In the genomic region with DNA sequence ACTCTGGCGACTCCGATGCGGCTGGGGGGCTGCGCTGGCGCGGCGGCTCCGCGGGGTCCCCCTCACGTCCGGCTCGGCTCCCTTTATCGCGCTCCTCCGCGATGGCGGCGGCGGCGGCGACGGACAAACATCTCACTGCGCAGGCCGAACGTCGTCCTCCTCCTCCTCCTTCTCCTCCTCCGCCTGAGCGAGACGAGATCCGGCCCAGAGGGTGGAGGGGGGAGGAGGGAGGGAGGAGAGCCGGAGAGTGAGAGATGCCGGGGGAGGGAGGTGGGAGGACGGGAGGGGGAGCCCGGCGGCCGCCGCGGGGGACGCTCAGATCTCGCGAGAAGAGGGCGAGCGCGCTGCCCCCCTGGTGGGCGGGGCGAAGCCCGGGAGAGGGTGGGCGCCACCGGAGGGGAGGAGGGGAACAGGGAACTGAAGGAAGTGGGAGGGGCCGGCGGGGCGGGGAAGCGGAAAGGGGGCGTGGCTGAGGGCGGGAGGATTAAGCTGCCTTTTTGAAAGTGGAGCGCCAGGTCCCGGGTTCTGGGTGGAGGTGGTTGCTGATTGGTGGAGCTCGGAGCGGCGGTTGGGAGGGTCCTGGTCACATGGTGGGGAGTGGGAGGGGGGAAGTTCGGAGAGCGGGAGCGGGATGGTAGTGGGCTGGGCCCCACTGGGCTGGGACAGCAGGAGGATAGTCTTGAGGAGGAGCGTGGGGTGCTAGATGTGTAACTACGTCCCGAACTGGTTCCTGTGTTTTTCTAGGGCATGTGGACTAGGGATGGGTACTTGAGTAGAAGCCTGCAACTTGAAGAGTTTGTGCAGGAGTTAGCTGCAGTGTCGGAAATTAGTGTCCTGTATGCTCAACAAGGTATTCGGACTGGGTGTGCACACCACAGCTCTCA, we compare ENCODE assay signal across 1 cellular context.
TF ChIP-seq lines count a peak whose summit lies in the region.

A gene (minus strand): TSS at position 159 of the 884 bp plus-strand sequence. CDS start 354 bp downstream, outside the sequence.

TF ChIP-seq in HepG2, 621 proteins besides CTCF, POLR2A, EP300 and RAD21 (continued from another document and continues in another):
- no peak for TF ChIP-seq MIER2 (CRISPR knock-in tag; IDR thresholded peaks at IDR 0.05)
- TF ChIP-seq, protein P1, sequence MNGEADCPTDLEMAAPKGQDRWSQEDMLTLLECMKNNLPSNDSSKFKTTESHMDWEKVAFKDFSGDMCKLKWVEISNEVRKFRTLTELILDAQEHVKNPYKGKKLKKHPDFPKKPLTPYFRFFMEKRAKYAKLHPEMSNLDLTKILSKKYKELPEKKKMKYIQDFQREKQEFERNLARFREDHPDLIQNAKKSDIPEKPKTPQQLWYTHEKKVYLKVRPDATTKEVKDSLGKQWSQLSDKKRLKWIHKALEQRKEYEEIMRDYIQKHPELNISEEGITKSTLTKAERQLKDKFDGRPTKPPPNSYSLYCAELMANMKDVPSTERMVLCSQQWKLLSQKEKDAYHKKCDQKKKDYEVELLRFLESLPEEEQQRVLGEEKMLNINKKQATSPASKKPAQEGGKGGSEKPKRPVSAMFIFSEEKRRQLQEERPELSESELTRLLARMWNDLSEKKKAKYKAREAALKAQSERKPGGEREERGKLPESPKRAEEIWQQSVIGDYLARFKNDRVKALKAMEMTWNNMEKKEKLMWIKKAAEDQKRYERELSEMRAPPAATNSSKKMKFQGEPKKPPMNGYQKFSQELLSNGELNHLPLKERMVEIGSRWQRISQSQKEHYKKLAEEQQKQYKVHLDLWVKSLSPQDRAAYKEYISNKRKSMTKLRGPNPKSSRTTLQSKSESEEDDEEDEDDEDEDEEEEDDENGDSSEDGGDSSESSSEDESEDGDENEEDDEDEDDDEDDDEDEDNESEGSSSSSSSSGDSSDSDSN (CRISPR knock-in tag; IDR thresholded peaks at IDR 0.05) = peak; percentile 25; the same call in 1 of the 2 replicates
- TF ChIP-seq NBN (conservative IDR thresholded peaks at IDR 0.05) = no peak
- peak; percentile 61; the same call in 1 of the 2 replicates for TF ChIP-seq PHF20 (CRISPR knock-in tag; IDR thresholded peaks at IDR 0.05)
- TF ChIP-seq, protein P2, sequence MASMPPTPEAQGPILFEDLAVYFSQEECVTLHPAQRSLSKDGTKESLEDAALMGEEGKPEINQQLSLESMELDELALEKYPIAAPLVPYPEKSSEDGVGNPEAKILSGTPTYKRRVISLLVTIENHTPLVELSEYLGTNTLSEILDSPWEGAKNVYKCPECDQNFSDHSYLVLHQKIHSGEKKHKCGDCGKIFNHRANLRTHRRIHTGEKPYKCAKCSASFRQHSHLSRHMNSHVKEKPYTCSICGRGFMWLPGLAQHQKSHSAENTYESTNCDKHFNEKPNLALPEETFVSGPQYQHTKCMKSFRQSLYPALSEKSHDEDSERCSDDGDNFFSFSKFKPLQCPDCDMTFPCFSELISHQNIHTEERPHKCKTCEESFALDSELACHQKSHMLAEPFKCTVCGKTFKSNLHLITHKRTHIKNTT (CRISPR knock-in tag; IDR thresholded peaks at IDR 0.05) = no peak
- peak; percentile 68; the same call in 1 of the 2 replicates for TF ChIP-seq ZNF772 (CRISPR knock-in tag; IDR thresholded peaks at IDR 0.05)
- no peak for TF ChIP-seq ZNF225 (CRISPR knock-in tag; IDR thresholded peaks at IDR 0.05)
- TF ChIP-seq, protein P3, sequence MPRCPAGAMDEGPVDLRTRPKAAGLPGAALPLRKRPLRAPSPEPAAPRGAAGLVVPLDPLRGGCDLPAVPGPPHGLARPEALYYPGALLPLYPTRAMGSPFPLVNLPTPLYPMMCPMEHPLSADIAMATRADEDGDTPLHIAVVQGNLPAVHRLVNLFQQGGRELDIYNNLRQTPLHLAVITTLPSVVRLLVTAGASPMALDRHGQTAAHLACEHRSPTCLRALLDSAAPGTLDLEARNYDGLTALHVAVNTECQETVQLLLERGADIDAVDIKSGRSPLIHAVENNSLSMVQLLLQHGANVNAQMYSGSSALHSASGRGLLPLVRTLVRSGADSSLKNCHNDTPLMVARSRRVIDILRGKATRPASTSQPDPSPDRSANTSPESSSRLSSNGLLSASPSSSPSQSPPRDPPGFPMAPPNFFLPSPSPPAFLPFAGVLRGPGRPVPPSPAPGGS (CRISPR knock-in tag; IDR thresholded peaks at IDR 0.05) = no peak; the same call in 1 of the 2 replicates
- no peak for TF ChIP-seq ZSCAN22 (CRISPR knock-in tag; IDR thresholded peaks at IDR 0.05)
- no peak for TF ChIP-seq ONECUT2 (CRISPR knock-in tag; IDR thresholded peaks at IDR 0.05)
- TF ChIP-seq SP1 (IDR thresholded peaks at IDR 0.05) = peak; percentile 94
- peak; percentile 89 for TF ChIP-seq SP1 (CRISPR knock-in tag; IDR thresholded peaks at IDR 0.05)
- TF ChIP-seq MIER3 (CRISPR knock-in tag; IDR thresholded peaks at IDR 0.05; ENCODE audit: borderline replicate concordance) = peak; percentile 83; the same call in 1 of the 2 replicates
- peak; percentile 94 for TF ChIP-seq HNRNPK (IDR thresholded peaks at IDR 0.05; ENCODE audit: low read depth, low read length, poor library complexity, severe bottlenecking)
- TF ChIP-seq MAF1 (CRISPR knock-in tag; IDR thresholded peaks at IDR 0.05; ENCODE audit: borderline replicate concordance) = 0 out of 2 replicates have a peak, but pooled peaks have one; percentile 52
- no peak for TF ChIP-seq ZNF652 (CRISPR knock-in tag; IDR thresholded peaks at IDR 0.05; ENCODE audit: borderline replicate concordance, low read depth)
- TF ChIP-seq ZKSCAN5 (CRISPR knock-in tag; IDR thresholded peaks at IDR 0.05) = no peak
- TF ChIP-seq, protein P4, sequence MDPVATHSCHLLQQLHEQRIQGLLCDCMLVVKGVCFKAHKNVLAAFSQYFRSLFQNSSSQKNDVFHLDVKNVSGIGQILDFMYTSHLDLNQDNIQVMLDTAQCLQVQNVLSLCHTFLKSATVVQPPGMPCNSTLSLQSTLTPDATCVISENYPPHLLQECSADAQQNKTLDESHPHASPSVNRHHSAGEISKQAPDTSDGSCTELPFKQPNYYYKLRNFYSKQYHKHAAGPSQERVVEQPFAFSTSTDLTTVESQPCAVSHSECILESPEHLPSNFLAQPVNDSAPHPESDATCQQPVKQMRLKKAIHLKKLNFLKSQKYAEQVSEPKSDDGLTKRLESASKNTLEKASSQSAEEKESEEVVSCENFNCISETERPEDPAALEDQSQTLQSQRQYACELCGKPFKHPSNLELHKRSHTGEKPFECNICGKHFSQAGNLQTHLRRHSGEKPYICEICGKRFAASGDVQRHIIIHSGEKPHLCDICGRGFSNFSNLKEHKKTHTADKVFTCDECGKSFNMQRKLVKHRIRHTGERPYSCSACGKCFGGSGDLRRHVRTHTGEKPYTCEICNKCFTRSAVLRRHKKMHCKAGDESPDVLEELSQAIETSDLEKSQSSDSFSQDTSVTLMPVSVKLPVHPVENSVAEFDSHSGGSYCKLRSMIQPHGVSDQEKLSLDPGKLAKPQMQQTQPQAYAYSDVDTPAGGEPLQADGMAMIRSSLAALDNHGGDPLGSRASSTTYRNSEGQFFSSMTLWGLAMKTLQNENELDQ (CRISPR knock-in tag; IDR thresholded peaks at IDR 0.05; ENCODE audit: borderline replicate concordance) = 0 out of 2 replicates have a peak, but pooled peaks have one; percentile 32
- no peak for TF ChIP-seq ISX (CRISPR knock-in tag; conservative IDR thresholded peaks at IDR 0.05)
- TF ChIP-seq ZNF670 (CRISPR knock-in tag; IDR thresholded peaks at IDR 0.05; ENCODE audit: borderline replicate concordance) = no peak; the same call in 1 of the 2 replicates
- TF ChIP-seq, protein P5, sequence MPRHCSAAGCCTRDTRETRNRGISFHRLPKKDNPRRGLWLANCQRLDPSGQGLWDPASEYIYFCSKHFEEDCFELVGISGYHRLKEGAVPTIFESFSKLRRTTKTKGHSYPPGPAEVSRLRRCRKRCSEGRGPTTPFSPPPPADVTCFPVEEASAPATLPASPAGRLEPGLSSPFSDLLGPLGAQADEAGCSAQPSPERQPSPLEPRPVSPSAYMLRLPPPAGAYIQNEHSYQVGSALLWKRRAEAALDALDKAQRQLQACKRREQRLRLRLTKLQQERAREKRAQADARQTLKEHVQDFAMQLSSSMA (CRISPR knock-in tag; IDR thresholded peaks at IDR 0.05) = no peak
- TF ChIP-seq, protein P6, sequence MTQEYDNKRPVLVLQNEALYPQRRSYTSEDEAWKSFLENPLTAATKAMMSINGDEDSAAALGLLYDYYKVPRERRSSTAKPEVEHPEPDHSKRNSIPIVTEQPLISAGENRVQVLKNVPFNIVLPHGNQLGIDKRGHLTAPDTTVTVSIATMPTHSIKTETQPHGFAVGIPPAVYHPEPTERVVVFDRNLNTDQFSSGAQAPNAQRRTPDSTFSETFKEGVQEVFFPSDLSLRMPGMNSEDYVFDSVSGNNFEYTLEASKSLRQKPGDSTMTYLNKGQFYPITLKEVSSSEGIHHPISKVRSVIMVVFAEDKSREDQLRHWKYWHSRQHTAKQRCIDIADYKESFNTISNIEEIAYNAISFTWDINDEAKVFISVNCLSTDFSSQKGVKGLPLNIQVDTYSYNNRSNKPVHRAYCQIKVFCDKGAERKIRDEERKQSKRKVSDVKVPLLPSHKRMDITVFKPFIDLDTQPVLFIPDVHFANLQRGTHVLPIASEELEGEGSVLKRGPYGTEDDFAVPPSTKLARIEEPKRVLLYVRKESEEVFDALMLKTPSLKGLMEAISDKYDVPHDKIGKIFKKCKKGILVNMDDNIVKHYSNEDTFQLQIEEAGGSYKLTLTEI (CRISPR knock-in tag; conservative IDR thresholded peaks at IDR 0.05) = no peak
- TF ChIP-seq SETDB1 (CRISPR knock-in tag; IDR thresholded peaks at IDR 0.05; ENCODE audit: borderline replicate concordance) = no peak
- peak; percentile 85 for TF ChIP-seq DMAP1 (CRISPR knock-in tag; IDR thresholded peaks at IDR 0.05)
- peak; percentile 99 for TF ChIP-seq ZMYM4 (CRISPR knock-in tag; IDR thresholded peaks at IDR 0.05)
- TF ChIP-seq, protein P7, sequence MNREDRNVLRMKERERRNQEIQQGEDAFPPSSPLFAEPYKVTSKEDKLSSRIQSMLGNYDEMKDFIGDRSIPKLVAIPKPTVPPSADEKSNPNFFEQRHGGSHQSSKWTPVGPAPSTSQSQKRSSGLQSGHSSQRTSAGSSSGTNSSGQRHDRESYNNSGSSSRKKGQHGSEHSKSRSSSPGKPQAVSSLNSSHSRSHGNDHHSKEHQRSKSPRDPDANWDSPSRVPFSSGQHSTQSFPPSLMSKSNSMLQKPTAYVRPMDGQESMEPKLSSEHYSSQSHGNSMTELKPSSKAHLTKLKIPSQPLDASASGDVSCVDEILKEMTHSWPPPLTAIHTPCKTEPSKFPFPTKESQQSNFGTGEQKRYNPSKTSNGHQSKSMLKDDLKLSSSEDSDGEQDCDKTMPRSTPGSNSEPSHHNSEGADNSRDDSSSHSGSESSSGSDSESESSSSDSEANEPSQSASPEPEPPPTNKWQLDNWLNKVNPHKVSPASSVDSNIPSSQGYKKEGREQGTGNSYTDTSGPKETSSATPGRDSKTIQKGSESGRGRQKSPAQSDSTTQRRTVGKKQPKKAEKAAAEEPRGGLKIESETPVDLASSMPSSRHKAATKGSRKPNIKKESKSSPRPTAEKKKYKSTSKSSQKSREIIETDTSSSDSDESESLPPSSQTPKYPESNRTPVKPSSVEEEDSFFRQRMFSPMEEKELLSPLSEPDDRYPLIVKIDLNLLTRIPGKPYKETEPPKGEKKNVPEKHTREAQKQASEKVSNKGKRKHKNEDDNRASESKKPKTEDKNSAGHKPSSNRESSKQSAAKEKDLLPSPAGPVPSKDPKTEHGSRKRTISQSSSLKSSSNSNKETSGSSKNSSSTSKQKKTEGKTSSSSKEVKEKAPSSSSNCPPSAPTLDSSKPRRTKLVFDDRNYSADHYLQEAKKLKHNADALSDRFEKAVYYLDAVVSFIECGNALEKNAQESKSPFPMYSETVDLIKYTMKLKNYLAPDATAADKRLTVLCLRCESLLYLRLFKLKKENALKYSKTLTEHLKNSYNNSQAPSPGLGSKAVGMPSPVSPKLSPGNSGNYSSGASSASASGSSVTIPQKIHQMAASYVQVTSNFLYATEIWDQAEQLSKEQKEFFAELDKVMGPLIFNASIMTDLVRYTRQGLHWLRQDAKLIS (CRISPR knock-in tag; IDR thresholded peaks at IDR 0.05) = no peak
- no peak for TF ChIP-seq ZSCAN30 (CRISPR knock-in tag; IDR thresholded peaks at IDR 0.05)
- TF ChIP-seq RORA (CRISPR knock-in tag; IDR thresholded peaks at IDR 0.05) = no peak
- peak; percentile 50 for TF ChIP-seq HOXA9 (CRISPR knock-in tag; IDR thresholded peaks at IDR 0.05; ENCODE audit: borderline replicate concordance)
- TF ChIP-seq BORCS8-MEF2B (CRISPR knock-in tag; IDR thresholded peaks at IDR 0.05) = no peak; the same call in none of the 2 replicates
- TF ChIP-seq, protein P8, sequence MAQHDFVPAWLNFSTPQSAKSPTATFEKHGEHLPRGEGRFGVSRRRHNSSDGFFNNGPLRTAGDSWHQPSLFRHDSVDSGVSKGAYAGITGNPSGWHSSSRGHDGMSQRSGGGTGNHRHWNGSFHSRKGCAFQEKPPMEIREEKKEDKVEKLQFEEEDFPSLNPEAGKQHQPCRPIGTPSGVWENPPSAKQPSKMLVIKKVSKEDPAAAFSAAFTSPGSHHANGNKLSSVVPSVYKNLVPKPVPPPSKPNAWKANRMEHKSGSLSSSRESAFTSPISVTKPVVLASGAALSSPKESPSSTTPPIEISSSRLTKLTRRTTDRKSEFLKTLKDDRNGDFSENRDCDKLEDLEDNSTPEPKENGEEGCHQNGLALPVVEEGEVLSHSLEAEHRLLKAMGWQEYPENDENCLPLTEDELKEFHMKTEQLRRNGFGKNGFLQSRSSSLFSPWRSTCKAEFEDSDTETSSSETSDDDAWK (CRISPR knock-in tag; IDR thresholded peaks at IDR 0.05) = no peak
- no peak for TF ChIP-seq ZNF546 (CRISPR knock-in tag; conservative IDR thresholded peaks at IDR 0.05)
- TF ChIP-seq ZNF572 (CRISPR knock-in tag; IDR thresholded peaks at IDR 0.05) = no peak
- TF ChIP-seq, protein P9, sequence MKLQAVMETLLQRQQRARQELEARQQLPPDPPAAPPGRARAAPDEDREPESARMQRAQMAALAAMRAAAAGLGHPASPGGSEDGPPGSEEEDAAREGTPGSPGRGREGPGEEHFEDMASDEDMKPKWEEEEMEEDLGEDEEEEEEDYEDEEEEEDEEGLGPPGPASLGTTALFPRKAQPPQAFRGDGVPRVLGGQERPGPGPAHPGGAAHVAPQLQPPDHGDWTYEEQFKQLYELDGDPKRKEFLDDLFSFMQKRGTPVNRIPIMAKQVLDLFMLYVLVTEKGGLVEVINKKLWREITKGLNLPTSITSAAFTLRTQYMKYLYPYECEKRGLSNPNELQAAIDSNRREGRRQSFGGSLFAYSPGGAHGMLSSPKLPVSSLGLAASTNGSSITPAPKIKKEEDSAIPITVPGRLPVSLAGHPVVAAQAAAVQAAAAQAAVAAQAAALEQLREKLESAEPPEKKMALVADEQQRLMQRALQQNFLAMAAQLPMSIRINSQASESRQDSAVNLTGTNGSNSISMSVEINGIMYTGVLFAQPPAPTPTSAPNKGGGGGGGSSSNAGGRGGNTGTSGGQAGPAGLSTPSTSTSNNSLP (IDR thresholded peaks at IDR 0.05; ENCODE audit: low read depth, low read length) = no peak
- TF ChIP-seq MEF2D (CRISPR knock-in tag; IDR thresholded peaks at IDR 0.05) = no peak
- TF ChIP-seq, protein P10, sequence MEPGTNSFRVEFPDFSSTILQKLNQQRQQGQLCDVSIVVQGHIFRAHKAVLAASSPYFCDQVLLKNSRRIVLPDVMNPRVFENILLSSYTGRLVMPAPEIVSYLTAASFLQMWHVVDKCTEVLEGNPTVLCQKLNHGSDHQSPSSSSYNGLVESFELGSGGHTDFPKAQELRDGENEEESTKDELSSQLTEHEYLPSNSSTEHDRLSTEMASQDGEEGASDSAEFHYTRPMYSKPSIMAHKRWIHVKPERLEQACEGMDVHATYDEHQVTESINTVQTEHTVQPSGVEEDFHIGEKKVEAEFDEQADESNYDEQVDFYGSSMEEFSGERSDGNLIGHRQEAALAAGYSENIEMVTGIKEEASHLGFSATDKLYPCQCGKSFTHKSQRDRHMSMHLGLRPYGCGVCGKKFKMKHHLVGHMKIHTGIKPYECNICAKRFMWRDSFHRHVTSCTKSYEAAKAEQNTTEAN (CRISPR knock-in tag; conservative IDR thresholded peaks at IDR 0.05) = no peak
- no peak for TF ChIP-seq ZBTB21 (CRISPR knock-in tag; IDR thresholded peaks at IDR 0.05)
